10 cellular contexts compared by ENCODE assay signal in genomic region chr3:49461443-49462171, GRCh38. TPM values are rescaled to one million over a fixed set of nuclear protein-coding genes. Genes with fewer than 3 reads are reported as not detected.
DNase-seq lines count a peak whose midpoint lies in the region; ATAC-seq lines count a peak whose summit lies in the region.
"Had no signal": no experiment of that assay in that cellular context is flagged by ENCODE, and none has a peak within 500 bp of the region (broad histone marks: within the 10 kb centered on the region; RNA-seq: fewer than 3 reads in every experiment).

No MANE protein-coding gene starts in this region.

- H3K4me1 ChIP-seq in ectodermal cell (ENCODE audit: control insufficient read depth, insufficient read depth, low read length) (peaks cover 48% of the 10 kb centered on the region), mesendoderm (ENCODE audit: control insufficient read depth, low read depth, low read length) (peaks cover 27% of the 10 kb centered on the region)

- H3K4me3 ChIP-seq in ectodermal cell (ENCODE audit: insufficient read depth, low read depth, low read length), result no peak overlapping the region
- H3K4me3 ChIP-seq in mesendoderm (ENCODE audit: low read length), result no peak overlapping the region

- no peak overlapping the region for H3K4me2 ChIP-seq in mesendoderm (ENCODE audit: low read length)

- H3K18ac ChIP-seq in mesendoderm (ENCODE audit: low read length), result peak overlapping the region; percentile 51

- H3K27ac ChIP-seq in ectodermal cell (ENCODE audit: insufficient read depth, low read depth, low read length, poor library complexity, severe bottlenecking), result peak overlapping the region; percentile 84
- peak overlapping the region; percentile 81 for H3K27ac ChIP-seq in mesendoderm (ENCODE audit: low read depth, low read length)

- 2 to 3% methylated on average over 1 of the region's 1 CpG for WGBS in ectodermal cell, 2 experiments
- WGBS in mesendoderm (ENCODE audit: extremely low coverage, insufficient coverage, low lambda C conversion rate), result no CpG with 5 or more reads among the region's 1 CpG

- no peaks in the 10 kb centered on the region for H3K9me3 ChIP-seq in ectodermal cell (ENCODE audit: control insufficient read depth, low read length)

- H3K36me3 ChIP-seq in ectodermal cell (ENCODE audit: control insufficient read depth, insufficient read depth, low read length) (no peaks in the 10 kb centered on the region), mesendoderm (ENCODE audit: control insufficient read depth, insufficient read depth, low read length) (no peaks in the 10 kb centered on the region)

- H2BK15ac ChIP-seq in mesendoderm (replicated peaks; ENCODE audit: low read depth), result no peak overlapping the region

- no peak overlapping the region for H2BK120ac ChIP-seq in mesendoderm (ENCODE audit: low read depth, low read length)

- H3K4ac ChIP-seq in mesendoderm (ENCODE audit: low read depth, low read length), result peak overlapping the region; percentile 91

- peak; percentile 8 for DNase-seq in AG08396 (ENCODE audit: low spot score)
- peak; percentile 64 for DNase-seq in NCI-H69 (lab: John Stamatoyannopoulos, UW)
- DNase-seq in mesendoderm, result peak; percentile 94
- no peak for DNase-seq in COLO829 (ENCODE audit: low spot score)
- no peak for DNase-seq in activated CD4-positive, alpha-beta T cell treated with anti-CD3 and anti-CD28 coated beads for 48 hours
- DNase-seq in hypothalamus (lab: John Stamatoyannopoulos, UW), result no peak
- DNase-seq: CD4-positive, CD25-positive, alpha-beta regulatory T cell; stimulated activated CD4-positive, alpha-beta T cell treated with anti-CD3 and anti-CD28 coated beads, Interleukin-2, amount 100 ng/mL, for 24 hours had no signal

- no peaks in the 10 kb centered on the region for H3K27me3 ChIP-seq in ectodermal cell (ENCODE audit: control insufficient read depth, insufficient read depth, low read length, poor library complexity, severe bottlenecking)
- no peaks in the 10 kb centered on the region for H3K27me3 ChIP-seq in mesendoderm (ENCODE audit: insufficient read depth, low read length, poor library complexity)

- peak overlapping the region; percentile 79 for H2AK5ac ChIP-seq in mesendoderm (ENCODE audit: low read length)

- H4K8ac ChIP-seq in mesendoderm (ENCODE audit: low read depth, low read length), result no peak overlapping the region

- H3K79me2 ChIP-seq in mesendoderm (ENCODE audit: control insufficient read depth, insufficient read depth, low read length), result no peaks in the 10 kb centered on the region

- no peak overlapping the region for H3K23ac ChIP-seq in mesendoderm (ENCODE audit: low read length)

- no peak overlapping the region for H4K5ac ChIP-seq in mesendoderm (ENCODE audit: low read length)

- no peaks in the 10 kb centered on the region for H3K79me1 ChIP-seq in mesendoderm (ENCODE audit: low read length)

- H2BK5ac ChIP-seq in mesendoderm (ENCODE audit: low read length), result peak overlapping the region; percentile 95

- H3K56ac ChIP-seq in mesendoderm (ENCODE audit: low read length), result peak overlapping the region; percentile 90

- H3K9ac ChIP-seq in mesendoderm (ENCODE audit: low read length), result peak overlapping the region; percentile 54

- ATAC-seq in GM19023 (IDR thresholded peaks at IDR 0.05; ENCODE audit: unreplicated experiment), result no peak

RNA-seq across cellular contexts. Expression of gene DAG1, which starts 8.5 kb away (rescaled TPM):
- 147 TPM for polyA plus RNA-seq in ectodermal cell (2013, experiment 1 of 4)
- polyA plus RNA-seq in ectodermal cell (2013, experiment 2 of 4), result 166 TPM
- polyA plus RNA-seq in ectodermal cell (2013, experiment 3 of 4), result 80.3 TPM
- polyA plus RNA-seq in ectodermal cell (2013, experiment 4 of 4), result 89.0 TPM
- polyA plus RNA-seq in mesendoderm (2013, experiment 1 of 2), result 69.5 TPM
- polyA plus RNA-seq in mesendoderm (2013, experiment 2 of 2), result 70.3 TPM

RNA-seq across cellular contexts. Expression of gene NICN1, which starts 32.5 kb away (rescaled TPM):
- polyA plus RNA-seq in ectodermal cell (2013, experiment 1 of 4), result 16.7 TPM
- polyA plus RNA-seq in ectodermal cell (2013, experiment 2 of 4), result 24.1 TPM
- 18.9 TPM for polyA plus RNA-seq in ectodermal cell (2013, experiment 3 of 4)
- polyA plus RNA-seq in ectodermal cell (2013, experiment 4 of 4), result 17.8 TPM
- polyA plus RNA-seq in mesendoderm (2013, experiment 1 of 2), result 3.0 TPM
- 3.6 TPM for polyA plus RNA-seq in mesendoderm (2013, experiment 2 of 2)

RNA-seq across cellular contexts. Expression of gene AMT, which starts 39.3 kb away (rescaled TPM):
- 27.6 TPM for polyA plus RNA-seq in ectodermal cell (2013, experiment 1 of 4)
- 24.0 TPM for polyA plus RNA-seq in ectodermal cell (2013, experiment 2 of 4)
- 29.3 TPM for polyA plus RNA-seq in ectodermal cell (2013, experiment 3 of 4)
- polyA plus RNA-seq in ectodermal cell (2013, experiment 4 of 4), result 24.2 TPM
- 20.4 TPM for polyA plus RNA-seq in mesendoderm (2013, experiment 1 of 2)
- 20.5 TPM for polyA plus RNA-seq in mesendoderm (2013, experiment 2 of 2)

RNA-seq across cellular contexts. Expression of gene TCTA, which starts 49.4 kb away (rescaled TPM):
- 10.3 TPM for polyA plus RNA-seq in ectodermal cell (2013, experiment 1 of 4)
- 9.6 TPM for polyA plus RNA-seq in ectodermal cell (2013, experiment 2 of 4)
- polyA plus RNA-seq in ectodermal cell (2013, experiment 3 of 4), result 8.5 TPM
- 9.7 TPM for polyA plus RNA-seq in ectodermal cell (2013, experiment 4 of 4)
- 6.6 TPM for polyA plus RNA-seq in mesendoderm (2013, experiment 1 of 2)
- 6.5 TPM for polyA plus RNA-seq in mesendoderm (2013, experiment 2 of 2)

RNA-seq across cellular contexts. Expression of gene RHOA, which starts 49.8 kb away (rescaled TPM):
- polyA plus RNA-seq in ectodermal cell (2013, experiment 1 of 4), result 397 TPM
- polyA plus RNA-seq in ectodermal cell (2013, experiment 2 of 4), result 402 TPM
- 357 TPM for polyA plus RNA-seq in ectodermal cell (2013, experiment 3 of 4)
- polyA plus RNA-seq in ectodermal cell (2013, experiment 4 of 4), result 410 TPM
- 409 TPM for polyA plus RNA-seq in mesendoderm (2013, experiment 1 of 2)
- 408 TPM for polyA plus RNA-seq in mesendoderm (2013, experiment 2 of 2)

Comparison
In these comparisons a context has a peak if more than half of its experiments do, and no peak if none do; other contexts are left out.
1. DNase-seq: peak in AG08396 (single experiment), NCI-H69 (single experiment) and mesendoderm (single experiment); none in COLO829 (single experiment), activated CD4-positive, alpha-beta T cell treated with anti-CD3 and anti-CD28 coated beads for 48 hours (single experiment) and hypothalamus (0 of 51).